Comparison of ENCODE assay signal across 27 cellular contexts in the genomic region with DNA sequence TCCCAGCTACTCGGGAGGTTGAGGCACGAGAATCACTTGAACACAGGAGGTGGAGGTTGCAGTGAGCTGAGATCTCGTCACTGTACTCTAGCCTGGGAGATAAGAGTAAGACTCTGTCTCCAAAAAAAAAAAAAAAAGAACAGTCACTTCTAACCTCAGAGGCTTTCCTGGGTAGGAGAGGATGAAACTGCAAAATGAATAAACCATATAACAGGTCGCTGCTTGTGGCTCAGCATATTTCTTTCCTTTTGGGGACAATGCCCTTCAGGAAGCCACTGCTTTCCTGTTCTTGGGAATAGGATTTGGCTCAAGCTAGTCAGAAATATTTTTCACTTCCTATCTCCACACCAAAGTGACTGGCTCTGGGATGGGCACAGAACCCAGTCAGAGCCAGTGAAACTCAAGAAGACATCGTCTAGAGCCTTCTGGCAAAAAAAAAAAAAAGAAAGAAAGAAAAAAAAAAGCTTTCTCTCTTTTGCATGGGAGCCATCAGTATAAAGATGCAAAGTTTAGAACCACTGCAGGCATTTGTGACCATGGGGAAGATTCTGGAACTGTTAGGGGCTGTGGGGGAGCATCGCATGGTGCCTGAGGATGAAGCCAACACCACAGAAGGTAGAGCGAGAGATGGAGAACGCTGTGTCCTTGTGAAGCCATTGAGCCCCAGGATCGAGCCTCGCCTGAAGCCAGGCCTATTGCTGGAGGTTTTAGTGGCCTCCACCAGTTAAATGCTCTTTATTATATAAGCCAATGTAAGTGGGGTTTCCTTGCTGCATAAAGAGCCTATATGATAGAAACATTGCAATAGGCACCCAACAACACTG.
DNase-seq lines count a peak whose midpoint lies in the region; ATAC-seq, FAIRE-seq and TF ChIP-seq lines count a peak whose summit lies in the region.
"Had no signal": no experiment of that assay in that cellular context is flagged by ENCODE, and none has a peak within 500 bp of the region (broad histone marks: within the 10 kb centered on the region; RNA-seq: fewer than 3 reads in every experiment).

No MANE protein-coding gene starts in this region.

- no peak overlapping the region for H3K4me3 ChIP-seq in left ventricle myocardium inferior
- H3K4me3 ChIP-seq in K562 = no peak overlapping the region
- H3K4me3 ChIP-seq: body of pancreas, lung, sigmoid colon, thyroid gland had no signal

- peak overlapping the region; percentile 73 for H3K4me2 ChIP-seq in K562 (ENCODE audit: insufficient read depth, low read length)

- H3K27me3 ChIP-seq in left ventricle myocardium inferior (ENCODE audit: low read depth) (no peaks in the 10 kb centered on the region), K562 (ENCODE audit: control insufficient read depth in 2 of 2, insufficient read depth in 2 of 2, low read length in 2 of 2) (peaks cover 15 to 27% of the 10 kb centered on the region in 2 experiments)
- H3K27me3 ChIP-seq: body of pancreas, sigmoid colon, thyroid gland had no signal

- H3K9me1 ChIP-seq in K562 (ENCODE audit: control insufficient read depth, insufficient read depth, low read length) = no peaks in the 10 kb centered on the region

- H3K9ac ChIP-seq in K562 (ENCODE audit: insufficient read depth in 1 of 2, low read depth in 2 of 2, low read length in 2 of 2) = 0 out of 4 replicates have a peak overlapping the region, but pooled peaks of 1 of the 2 experiments have one; percentile 29

- TF ChIP-seq EP300 in K562 (IDR thresholded peaks at IDR 0.05; ENCODE audit: low read length) = no peak

- CTCF ChIA-PET in K562 (lab: Yijun Ruan, JAX; ENCODE audit: low intra/inter-chr PET ratio) = no interaction called here

- no peak for DNase-seq in left ventricle myocardium inferior
- DNase-seq in Right ventricle myocardium superior = no peak
- DNase-seq in K562 (ENCODE audit: extremely low read depth in 1 of 4, low spot score in 3 of 4) = peak in 2 of 4 experiments; percentile 41 to 55
- peak; percentile 10 for DNase-seq in islet precursor cell
- DNase-seq in osteocyte (ENCODE audit: extremely low spot score, unreplicated experiment) = no peak
- DNase-seq in SHP77 treated with DMSO at 0.1 percent for 48 hours (lab: John Stamatoyannopoulos, UW) = no peak
- DNase-seq in glutamatergic neuron = no peak
- DNase-seq: activated CD4-positive, alpha-beta T cell treated with anti-CD3 and anti-CD28 coated beads for 36 hours; activated CD8-positive, alpha-beta memory T cell treated with anti-CD3 and anti-CD28 coated beads, Interleukin-2, amount 10 ng/mL, durations not matched to agents 7 days and 5 days; activated naive CD8-positive, alpha-beta T cell treated with anti-CD3 and anti-CD28 coated beads, Interleukin-2, amount 10 ng/mL, durations not matched to agents 7 days and 5 days; body of pancreas; GOT3; NCI-H1092 treated with DMSO at 0.1 percent for 48 hours; NCI-H2029 treated with DMSO at 0.1 percent for 48 hours; NCI-H446 treated with DMSO at 0.1 percent for 48 hours; NK-92 treated with Interleukin-12 subunit alpha and Interleukin-12 subunit beta, amount 100 ng/mL, for 24 hours; sigmoid colon; stimulated activated CD4-positive, alpha-beta T cell treated with anti-CD3 and anti-CD28 coated beads, Interleukin-1b, Interleukin-23, amount 100 ng/mL, for 48 hours; stimulated activated naive CD4-positive, alpha-beta T cell treated with Interleukin-2 at 50 U/mL for 16 hours; SW 1271; thyroid gland had no signal

- POLR2A ChIA-PET in K562 (lab: Yijun Ruan, JAX) = interaction anchor here (0.7 to 1.5 kb wide), 2 partner anchors 10 kb away, joined by 3 to 4 read pairs; no protein-coding TSS in a partner anchor

- H3K79me2 ChIP-seq in K562 (ENCODE audit: control insufficient read depth, insufficient read depth, low read length) = no peaks in the 10 kb centered on the region

- H2AFZ ChIP-seq in K562 (ENCODE audit: low read depth, low read length) = peak overlapping the region; percentile 53; the same call in 1 of the 2 replicates

- H3K4me1 Mint-ChIP-seq in osteocyte (ENCODE audit: unreplicated experiment) = peaks cover 23% of the 10 kb centered on the region
- H3K4me1 Mint-ChIP-seq in glutamatergic neuron (ENCODE audit: low read depth, unreplicated experiment) = peaks cover 10% of the 10 kb centered on the region

- TF ChIP-seq CTCF in left ventricle myocardium inferior (IDR thresholded peaks at IDR 0.05; ENCODE audit: borderline replicate concordance) (no peak), K562 (IDR thresholded peaks at IDR 0.05 in 2 of 3, conservative IDR thresholded peaks at IDR 0.05 in 1 of 3; ENCODE audit: insufficient read depth in 2 of 3, low read depth in 1 of 3, low read length in 3 of 3) (no peak), osteocyte (IDR thresholded peaks at IDR 0.05) (no peak), glutamatergic neuron (IDR thresholded peaks at IDR 0.05; ENCODE audit: partially characterized antibody, unreplicated experiment) (no peak)

- H3K36me3 Mint-ChIP-seq in osteocyte (ENCODE audit: unreplicated experiment) (no peaks in the 10 kb centered on the region), glutamatergic neuron (ENCODE audit: unreplicated experiment) (no peaks in the 10 kb centered on the region)
- H3K36me3 Mint-ChIP-seq: activated CD8-positive, alpha-beta memory T cell treated with anti-CD3 and anti-CD28 coated beads, Interleukin-2, amount 10 ng/mL, durations not matched to agents 7 days and 5 days; activated naive CD8-positive, alpha-beta T cell treated with anti-CD3 and anti-CD28 coated beads, Interleukin-2, amount 10 ng/mL, durations not matched to agents 7 days and 5 days; CD14-positive monocyte had no signal

- in situ Hi-C loops in K562 (cut with MboI) = no loop called here

- WGBS in K562 (ENCODE audit: insufficient coverage, low coverage, missing lambda C conversion rate) = 19% methylated on average over 10 of the region's 10 CpGs

- H3K9me3 Mint-ChIP-seq in osteocyte (ENCODE audit: unreplicated experiment) = no peaks in the 10 kb centered on the region
- peaks cover 5% of the 10 kb centered on the region for H3K9me3 Mint-ChIP-seq in glutamatergic neuron (ENCODE audit: unreplicated experiment)
- H3K9me3 Mint-ChIP-seq: activated naive CD8-positive, alpha-beta T cell treated with anti-CD3 and anti-CD28 coated beads, Interleukin-2, amount 10 ng/mL, durations not matched to agents 7 days and 5 days; activated T-helper 2 cell treated with anti-CD3 and anti-CD28 coated beads, Interferon-gamma antibody, Interleukin-2, Interleukin-4, amounts not matched to agents 10 μg/mL and 5 μg/mL and 100 μg/mL, durations not matched to agents 14 hours and 24 hours and 36 hours; CD14-positive monocyte had no signal

- no peak for TF ChIP-seq POLR2A in K562 (conservative IDR thresholded peaks at IDR 0.05)

- no TSS peak for BruUV-seq in K562 (replicated peaks; lab: Mats Ljungman, UMichigan)

- H3K27ac ChIP-seq in left ventricle myocardium inferior (replicated peaks) = peak overlapping the region; percentile 92
- peak overlapping the region; percentile 38; the same call in 1 of the 3 replicates for H3K27ac ChIP-seq in K562 (ENCODE audit: extremely low read depth, low read depth, low read length)
- peak overlapping the region; percentile 61 for H3K27ac ChIP-seq in temporal lobe (ENCODE audit: low read depth, low read length)
- H3K27ac ChIP-seq: body of pancreas, sigmoid colon, thyroid gland had no signal

- TF ChIP-seq RAD21 in K562 (CRISPR knock-in tag; conservative IDR thresholded peaks at IDR 0.05 in 1 of 2, IDR thresholded peaks at IDR 0.05 in 1 of 2) = no peak

- H3K4me3 Mint-ChIP-seq in osteocyte (ENCODE audit: unreplicated experiment) (no peak overlapping the region), glutamatergic neuron (ENCODE audit: unreplicated experiment) (no peak overlapping the region)
- H3K4me3 Mint-ChIP-seq: activated CD4-positive, alpha-beta T cell treated with anti-CD3 and anti-CD28 coated beads for 36 hours; activated CD8-positive, alpha-beta memory T cell treated with anti-CD3 and anti-CD28 coated beads, Interleukin-2, amount 10 ng/mL, durations not matched to agents 7 days and 5 days; activated naive CD8-positive, alpha-beta T cell treated with anti-CD3 and anti-CD28 coated beads, Interleukin-2, amount 10 ng/mL, durations not matched to agents 7 days and 5 days; CD14-positive monocyte had no signal

- 0 out of 2 replicates have a peak, but pooled peaks cover 6% of the 10 kb centered on the region for H4K20me1 ChIP-seq in K562 (replicated peaks; ENCODE audit: control insufficient read depth, insufficient read depth, low read length)

- FAIRE-seq in K562 (lab: Jason Lieb, UNC) = no peak
- FAIRE-seq: GM12891, islet of Langerhans had no signal

- H3K36me3 ChIP-seq in left ventricle myocardium inferior = no peaks in the 10 kb centered on the region
- H3K36me3 ChIP-seq in K562 (ENCODE audit: control insufficient read depth, insufficient read depth, low read length) = no peaks in the 10 kb centered on the region
- H3K36me3 ChIP-seq: sigmoid colon, thyroid gland had no signal

- H3K9me3 ChIP-seq in left ventricle myocardium inferior (replicated peaks) = no peaks in the 10 kb centered on the region
- no peaks in the 10 kb centered on the region for H3K9me3 ChIP-seq in K562 (replicated peaks; ENCODE audit: control insufficient read depth, insufficient read depth, low read depth, low read length)
- H3K9me3 ChIP-seq: body of pancreas, sigmoid colon, thyroid gland had no signal

- H3K4me1 ChIP-seq in left ventricle myocardium inferior (peaks cover 76% of the 10 kb centered on the region), K562 (replicated peaks in 1 of 2; ENCODE audit: control insufficient read depth in 2 of 2, insufficient read depth in 2 of 2, low read length in 2 of 2) (peaks cover 9 to 22% of the 10 kb centered on the region in 2 experiments; a peak in 4 of 5 replicates)

- no peak for ATAC-seq in Right ventricle myocardium superior (ENCODE audit: poor library complexity)
- ATAC-seq in K562 = peak; percentile 75
- ATAC-seq: activated CD4-positive, alpha-beta T cell treated with anti-CD3 and anti-CD28 coated beads for 36 hours; activated CD8-positive, alpha-beta memory T cell treated with anti-CD3 and anti-CD28 coated beads, Interleukin-2, amount 10 ng/mL, durations not matched to agents 7 days and 5 days; body of pancreas had no signal

- intact Hi-C loops in left ventricle myocardium inferior (cut with micrococcal nuclease) (no loop called here), Right ventricle myocardium superior (cut with DNase I) (no loop called here), K562 (cut with micrococcal nuclease) (no loop called here)

- H3K27me3 Mint-ChIP-seq in osteocyte (ENCODE audit: unreplicated experiment) (no peaks in the 10 kb centered on the region), glutamatergic neuron (ENCODE audit: unreplicated experiment) (peaks cover 5% of the 10 kb centered on the region)

- H3K27ac Mint-ChIP-seq in osteocyte (ENCODE audit: unreplicated experiment) (no peak overlapping the region), glutamatergic neuron (ENCODE audit: unreplicated experiment) (no peak overlapping the region)
- H3K27ac Mint-ChIP-seq: activated CD4-positive, alpha-beta T cell treated with anti-CD3 and anti-CD28 coated beads for 36 hours; activated CD8-positive, alpha-beta memory T cell treated with anti-CD3 and anti-CD28 coated beads, Interleukin-2, amount 10 ng/mL, durations not matched to agents 7 days and 5 days; activated naive CD8-positive, alpha-beta T cell treated with anti-CD3 and anti-CD28 coated beads, Interleukin-2, amount 10 ng/mL, durations not matched to agents 7 days and 5 days; activated T-helper 2 cell treated with anti-CD3 and anti-CD28 coated beads, Interferon-gamma antibody, Interleukin-2, Interleukin-4, amounts not matched to agents 10 μg/mL and 5 μg/mL and 100 μg/mL, durations not matched to agents 14 hours and 24 hours and 36 hours; CD14-positive monocyte had no signal

Comparison
In these comparisons a context has a peak if more than half of its experiments do, and no peak if none do; other contexts are left out.
1. H3K27ac ChIP-seq: peak in every context shown above with its lines; median percentile 92 in left ventricle myocardium inferior; 61 in temporal lobe; 38 in K562.